In genomic region chr3:182713743-182714517, GRCh38 we compare ENCODE assay signal across 8 cellular contexts.
DNase-seq lines count a peak whose midpoint lies in the region; ATAC-seq and TF ChIP-seq lines count a peak whose summit lies in the region.

No MANE protein-coding gene starts in this region.

- no peaks in the 10 kb centered on the region for H3K4me1 ChIP-seq in thyroid gland

- no peaks in the 10 kb centered on the region for H3K9me3 ChIP-seq in thyroid gland

- DNase-seq in DMS53 (lab: John Stamatoyannopoulos, UW) (peak; percentile 82), HS-27A (ENCODE audit: low read depth) (peak; percentile 26), NCI-H748 (lab: John Stamatoyannopoulos, UW; ENCODE audit: unreplicated experiment) (peak; percentile 68), kidney glomerular epithelial cell (lab: John Stamatoyannopoulos, UW) (peak; percentile 38), thyroid gland (no peak), GOT3 (lab: John Stamatoyannopoulos, UW) (no peak)

- no peak overlapping the region for H3K27ac Mint-ChIP-seq in brain

- no peaks in the 10 kb centered on the region for H3K27me3 ChIP-seq in thyroid gland

- H3K4me3 Mint-ChIP-seq in brain: no peak overlapping the region

- intact Hi-C loops in thyroid gland (cut with DNase I): loop anchor here (5.0 kb wide), 1 partner anchor 123 kb away; no protein-coding TSS in a partner anchor

- no peak overlapping the region for H3K27ac ChIP-seq in thyroid gland

- no peaks in the 10 kb centered on the region for H3K9me3 Mint-ChIP-seq in brain

- H3K36me3 ChIP-seq in thyroid gland: no peaks in the 10 kb centered on the region

- WGBS in thyroid gland, 2 donors: 40 to 46% methylated on average over 4 of the region's 4 CpGs

- no peak overlapping the region for H3K4me3 ChIP-seq in thyroid gland (replicated peaks in 1 of 3)

- H3K27me3 Mint-ChIP-seq in brain: no peaks in the 10 kb centered on the region

- ATAC-seq in GM19467 (IDR thresholded peaks at IDR 0.05; ENCODE audit: unreplicated experiment): peak; percentile 34

- H3K4me1 Mint-ChIP-seq in brain: peaks cover 7% of the 10 kb centered on the region

- TF ChIP-seq POLR2A in thyroid gland (IDR thresholded peaks at IDR 0.05): no peak

- no peaks in the 10 kb centered on the region for H3K36me3 Mint-ChIP-seq in brain

- TF ChIP-seq CTCF in brain (conservative IDR thresholded peaks at IDR 0.05) (peak; percentile 70 to 72), thyroid gland (IDR thresholded peaks at IDR 0.05) (peak in 4 of 6 experiments; percentile 60 to 82 (median 64))

Comparison
In these comparisons a context has a peak if more than half of its experiments do, and no peak if none do; other contexts are left out.
1. DNase-seq: peak in DMS53 (single experiment), HS-27A (single experiment), NCI-H748 (single experiment) and kidney glomerular epithelial cell (single experiment); none in thyroid gland (0 of 2) and GOT3 (single experiment).